8 cellular contexts compared by ENCODE assay signal in the genomic region with DNA sequence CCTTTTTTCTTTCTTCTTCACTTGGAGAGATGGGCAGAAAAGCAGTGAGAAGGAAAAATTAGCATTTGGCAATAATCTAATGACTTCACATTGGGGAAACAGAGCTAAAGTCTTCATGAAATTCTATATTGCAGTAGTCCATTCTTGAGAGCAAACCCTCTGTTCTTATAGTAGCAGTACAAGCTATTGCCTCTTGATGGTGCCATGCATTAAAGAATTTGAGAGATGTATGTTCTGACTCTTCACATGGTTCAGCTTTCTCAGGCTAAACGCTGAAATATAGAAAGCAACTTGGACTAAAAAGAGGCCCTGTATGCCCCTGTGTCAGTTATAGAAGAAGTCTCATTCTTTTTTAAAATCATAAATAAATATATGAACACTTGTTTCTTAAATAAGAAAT. TPM values are rescaled to one million over a fixed set of nuclear protein-coding genes. Genes with fewer than 3 reads are reported as not detected.
A peak's percentile ranks its signal among the peaks of the same experiment; 100 is the strongest.
DNase-seq lines count a peak whose midpoint lies in the region; ATAC-seq and TF ChIP-seq lines count a peak whose summit lies in the region.

No MANE protein-coding gene starts in this region.

- H3K27ac ChIP-seq in left ventricle myocardium inferior (replicated peaks), result no peak overlapping the region
- peak overlapping the region; percentile 1 for H3K27ac ChIP-seq in epithelial cell of prostate

- peak; percentile 39 for TF ChIP-seq CTCF in left ventricle myocardium inferior (IDR thresholded peaks at IDR 0.05; ENCODE audit: borderline replicate concordance)

- peaks cover 66% of the 10 kb centered on the region for H3K4me1 ChIP-seq in left ventricle myocardium inferior

- H3K9me3 Mint-ChIP-seq in T-helper 2 cell treated with Interferon-gamma antibody and Interleukin-4, amounts not matched to agents 5 μg/mL and 100 μg/mL, for 36 hours, result no peaks in the 10 kb centered on the region

- H3K27me3 Mint-ChIP-seq in T-helper 2 cell treated with Interferon-gamma antibody and Interleukin-4, amounts not matched to agents 5 μg/mL and 100 μg/mL, for 36 hours (ENCODE audit: low read depth), result no peaks in the 10 kb centered on the region

- no peak for ATAC-seq in left ventricle myocardium superior

- no peaks in the 10 kb centered on the region for H3K36me3 Mint-ChIP-seq in T-helper 2 cell treated with Interferon-gamma antibody and Interleukin-4, amounts not matched to agents 5 μg/mL and 100 μg/mL, for 36 hours (ENCODE audit: low read depth)

- peaks cover 6% of the 10 kb centered on the region for H3K4me1 Mint-ChIP-seq in T-helper 2 cell treated with Interferon-gamma antibody and Interleukin-4, amounts not matched to agents 5 μg/mL and 100 μg/mL, for 36 hours (ENCODE audit: low read depth)

- H3K9me3 ChIP-seq in left ventricle myocardium inferior (replicated peaks), result peaks cover 8% of the 10 kb centered on the region

- intact Hi-C loops in left ventricle myocardium inferior (cut with micrococcal nuclease), result no loop called here
- intact Hi-C loops in left ventricle myocardium superior (cut with micrococcal nuclease), result no loop called here
- intact Hi-C loops in cardiac septum (cut with DNase I), result no loop called here

- H3K4me3 ChIP-seq in left ventricle myocardium inferior, result no peak overlapping the region

- H3K27ac Mint-ChIP-seq in T-helper 2 cell treated with Interferon-gamma antibody and Interleukin-4, amounts not matched to agents 5 μg/mL and 100 μg/mL, for 36 hours, result no peak overlapping the region

- no peak overlapping the region for H3K4me3 Mint-ChIP-seq in T-helper 2 cell treated with Interferon-gamma antibody and Interleukin-4, amounts not matched to agents 5 μg/mL and 100 μg/mL, for 36 hours

- no peaks in the 10 kb centered on the region for H3K27me3 ChIP-seq in left ventricle myocardium inferior (ENCODE audit: low read depth)

- DNase-seq in left ventricle myocardium inferior, result no peak
- DNase-seq in left ventricle myocardium superior, result no peak
- peak; percentile 66 to 70 for DNase-seq in NCI-H524 (lab: John Stamatoyannopoulos, UW)
- no peak for DNase-seq in epithelial cell of prostate (ENCODE audit: low read depth, low spot score)
- no peak for DNase-seq in HK-2 (ENCODE audit: unreplicated experiment)
- DNase-seq in RPMI8226, result no peak
- no peak for DNase-seq in T-helper 2 cell treated with Interferon-gamma antibody and Interleukin-4, amounts not matched to agents 5 μg/mL and 100 μg/mL, for 36 hours (ENCODE audit: low spot score)
- no peak for DNase-seq in cardiac septum (ENCODE audit: low spot score)

- H3K36me3 ChIP-seq in left ventricle myocardium inferior, result peaks cover 12% of the 10 kb centered on the region

RNA-seq across cellular contexts. Expression of a gene that starts 36.0 kb away (rescaled TPM):
- total RNA-seq in left ventricle myocardium inferior (89.3 TPM), left ventricle myocardium superior (128 TPM), cardiac septum (184 TPM)

Comparison
In these comparisons a context has a peak if more than half of its experiments do, and no peak if none do; other contexts are left out.
1. DNase-seq: peak in NCI-H524 (2 of 2); none in left ventricle myocardium inferior (single experiment), left ventricle myocardium superior (single experiment), epithelial cell of prostate (single experiment), HK-2 (single experiment), RPMI8226 (single experiment), T-helper 2 cell treated with Interferon-gamma antibody and Interleukin-4, amounts not matched to agents 5 μg/mL and 100 μg/mL, for 36 hours (single experiment) and cardiac septum (single experiment).